ENCODE assay signal across 12 cellular contexts in genomic region chr16:9096416-9096952, GRCh38.
DNase-seq lines count a peak whose midpoint lies in the region; ATAC-seq and TF ChIP-seq lines count a peak whose summit lies in the region.
"Had no signal": no experiment of that assay in that cellular context is flagged by ENCODE, and none has a peak within 500 bp of the region (broad histone marks: within the 10 kb centered on the region; RNA-seq: fewer than 3 reads in every experiment).

No MANE protein-coding gene starts in this region.

- TF ChIP-seq CTCF in RWPE2 (IDR thresholded peaks at IDR 0.05; ENCODE audit: poor library complexity, severe bottlenecking) (no peak), epithelial cell of esophagus (IDR thresholded peaks at IDR 0.05; ENCODE audit: insufficient read depth, low read depth, low read length, missing control alignments) (no peak)

- H3K9me3 ChIP-seq in RWPE2 (ENCODE audit: severe bottlenecking) = no peaks in the 10 kb centered on the region
- H3K9me3 ChIP-seq in subcutaneous abdominal adipose tissue (ENCODE audit: control insufficient read depth in 5 of 5, low read length in 5 of 5) = no peaks in the 10 kb centered on the region
- H3K9me3 ChIP-seq: testis had no signal

- H3K27ac ChIP-seq in RWPE2 (ENCODE audit: poor library complexity, severe bottlenecking) = peak overlapping the region; percentile 66
- H3K27ac ChIP-seq in subcutaneous abdominal adipose tissue (ENCODE audit: low read depth, low read length) = peak overlapping the region; percentile 25
- H3K27ac ChIP-seq: testis, WERI-Rb-1 had no signal

- H3K36me3 ChIP-seq in RWPE2 (ENCODE audit: low read depth) (peaks cover 79% of the 10 kb centered on the region), subcutaneous abdominal adipose tissue (ENCODE audit: control insufficient read depth in 5 of 5, insufficient read depth in 5 of 5, low read length in 5 of 5) (peaks cover 7 to 19% (median 10%) of the 10 kb centered on the region in 5 donors)

- H3K4me1 ChIP-seq in RWPE2 (ENCODE audit: insufficient read depth, poor library complexity, severe bottlenecking) (peaks cover 65% of the 10 kb centered on the region), subcutaneous abdominal adipose tissue (ENCODE audit: control insufficient read depth in 5 of 5, insufficient read depth in 5 of 5, low read length in 5 of 5) (peaks cover 12 to 83% (median 82%) of the 10 kb centered on the region in 5 donors)

- CTCF ChIA-PET in activated naive CD4-positive, alpha-beta T cell treated with anti-CD3 and anti-CD28 coated beads, Interleukin-2, amount 10 ng/mL, durations not matched to agents 7 days and 5 days (lab: Charles Lee) = no interaction called here

- DNase-seq in activated naive CD4-positive, alpha-beta T cell treated with anti-CD3 and anti-CD28 coated beads, Interleukin-2, amount 10 ng/mL, durations not matched to agents 7 days and 5 days = no peak
- DNase-seq in activated naive CD4-positive, alpha-beta T cell (lab: John Stamatoyannopoulos, UW) = no peak
- no peak for DNase-seq in RWPE2 (ENCODE audit: low spot score)
- DNase-seq in epithelial cell of esophagus (ENCODE audit: low read depth) = peak; percentile 81
- DNase-seq in DMS153 treated with DMSO at 0.1 percent for 48 hours (lab: John Stamatoyannopoulos, UW; ENCODE audit: unreplicated experiment) = no peak
- no peak for DNase-seq in DMS 273 (lab: John Stamatoyannopoulos, UW; ENCODE audit: unreplicated experiment)
- DNase-seq in NK-92 treated with Interleukin-12 subunit alpha and Interleukin-12 subunit beta, amount 100 ng/mL, for 24 hours (lab: John Stamatoyannopoulos, UW) = no peak
- DNase-seq: activated naive CD4-positive, alpha-beta T cell treated with Interleukin-2 at 50 U/mL for 16 hours; C1 segment of cervical spinal cord; testis; WERI-Rb-1 had no signal

- no peaks in the 10 kb centered on the region for H3K9me3 Mint-ChIP-seq in activated naive CD4-positive, alpha-beta T cell treated with anti-CD3 and anti-CD28 coated beads, Interleukin-2, amount 10 ng/mL, durations not matched to agents 7 days and 5 days

- no peaks in the 10 kb centered on the region for H3K27me3 Mint-ChIP-seq in activated naive CD4-positive, alpha-beta T cell treated with anti-CD3 and anti-CD28 coated beads, Interleukin-2, amount 10 ng/mL, durations not matched to agents 7 days and 5 days

- no peak overlapping the region for H3K4me3 Mint-ChIP-seq in activated naive CD4-positive, alpha-beta T cell treated with anti-CD3 and anti-CD28 coated beads, Interleukin-2, amount 10 ng/mL, durations not matched to agents 7 days and 5 days

- no peaks in the 10 kb centered on the region for H3K27me3 ChIP-seq in RWPE2 (ENCODE audit: insufficient read depth, poor library complexity, severe bottlenecking)
- peaks cover 0 to 3% (median 0%) of the 10 kb centered on the region in 5 donors for H3K27me3 ChIP-seq in subcutaneous abdominal adipose tissue (ENCODE audit: control insufficient read depth in 5 of 5, insufficient read depth in 4 of 5, low read length in 5 of 5)
- H3K27me3 ChIP-seq: testis had no signal

- H3K27ac Mint-ChIP-seq in activated naive CD4-positive, alpha-beta T cell treated with anti-CD3 and anti-CD28 coated beads, Interleukin-2, amount 10 ng/mL, durations not matched to agents 7 days and 5 days = peak overlapping the region; percentile 12

- peak; percentile 15; the same call in 1 of the 3 replicates for ATAC-seq in RWPE2 (ENCODE audit: low read depth)

- peaks cover 69% of the 10 kb centered on the region for H3K4me1 Mint-ChIP-seq in activated naive CD4-positive, alpha-beta T cell treated with anti-CD3 and anti-CD28 coated beads, Interleukin-2, amount 10 ng/mL, durations not matched to agents 7 days and 5 days

- H3K4me3 ChIP-seq in RWPE2 (ENCODE audit: severe bottlenecking) = no peak overlapping the region
- H3K4me3 ChIP-seq in epithelial cell of esophagus (ENCODE audit: low read length) = no peak overlapping the region
- H3K4me3 ChIP-seq in subcutaneous abdominal adipose tissue (ENCODE audit: low read depth in 1 of 5, low read length in 5 of 5) = no peak overlapping the region
- H3K4me3 ChIP-seq: testis had no signal

- peaks cover 75% of the 10 kb centered on the region for H3K36me3 Mint-ChIP-seq in activated naive CD4-positive, alpha-beta T cell treated with anti-CD3 and anti-CD28 coated beads, Interleukin-2, amount 10 ng/mL, durations not matched to agents 7 days and 5 days

- H3K9ac ChIP-seq in subcutaneous abdominal adipose tissue (ENCODE audit: low read length in 5 of 5) = no peak overlapping the region
